In genomic region chr22:46626356-46626755, GRCh38 we compare ENCODE assay signal across 19 cellular contexts.
"Had no signal": no experiment of that assay in that cellular context is flagged by ENCODE, and none has a peak within 500 bp of the region (broad histone marks: within the 10 kb centered on the region; RNA-seq: fewer than 3 reads in every experiment).

No MANE protein-coding gene starts in this region.

- DNase-seq: activated CD4-positive, alpha-beta T cell treated with anti-CD3 and anti-CD28 coated beads, Interleukin-2, amount 50 U/mL, for 1 hour; activated CD4-positive, CD25-positive, alpha-beta regulatory T cell; activated CD8-positive, alpha-beta memory T cell treated with anti-CD3 and anti-CD28 coated beads for 24 hours; activated naive CD8-positive, alpha-beta T cell treated with anti-CD3 and anti-CD28 coated beads for 36 hours; amygdala; dermis blood vessel endothelial cell; effector memory CD8-positive, alpha-beta T cell; mucosa of descending colon; naive thymus-derived CD4-positive, alpha-beta T cell; stimulated activated CD4-positive, alpha-beta T cell treated with anti-CD3 and anti-CD28 coated beads, Interleukin-2, amount 100 ng/mL, for 48 hours; stimulated activated naive B cell treated with anti-CD40 and anti-IgM and Interleukin-4, amounts not matched to agents 10 μg/mL and 1 μg/mL and 100 μg/mL, for 72 hours; substantia nigra; T-helper 2 cell; trophoblast cell had no signal

- H3K27ac Mint-ChIP-seq: activated naive CD8-positive, alpha-beta T cell treated with anti-CD3 and anti-CD28 coated beads for 36 hours; effector memory CD8-positive, alpha-beta T cell; naive thymus-derived CD4-positive, alpha-beta T cell had no signal

- H3K4me1 Mint-ChIP-seq: activated naive CD8-positive, alpha-beta T cell treated with anti-CD3 and anti-CD28 coated beads for 36 hours had no signal

- H3K9me3 ChIP-seq: heart right ventricle, left lung, mucosa of descending colon had no signal

- ATAC-seq: effector memory CD8-positive, alpha-beta T cell; heart right ventricle; left lung; mucosa of descending colon; naive thymus-derived CD4-positive, alpha-beta T cell; stimulated activated naive B cell treated with anti-CD40 and anti-IgM and Interleukin-4, amounts not matched to agents 10 μg/mL and 1 μg/mL and 100 μg/mL, for 72 hours had no signal

- H3K36me3 Mint-ChIP-seq: activated naive CD8-positive, alpha-beta T cell treated with anti-CD3 and anti-CD28 coated beads for 36 hours had no signal

- H3K27me3 Mint-ChIP-seq: activated naive CD8-positive, alpha-beta T cell treated with anti-CD3 and anti-CD28 coated beads for 36 hours; effector memory CD8-positive, alpha-beta T cell; naive thymus-derived CD4-positive, alpha-beta T cell; stimulated activated naive B cell treated with anti-CD40 and anti-IgM and Interleukin-4, amounts not matched to agents 10 μg/mL and 1 μg/mL and 100 μg/mL, for 72 hours had no signal

- H3K27ac ChIP-seq: heart right ventricle, left lung had no signal

- H3K27me3 ChIP-seq: heart right ventricle, left lung had no signal

- H3K9me3 Mint-ChIP-seq: activated naive CD8-positive, alpha-beta T cell treated with anti-CD3 and anti-CD28 coated beads for 36 hours; effector memory CD8-positive, alpha-beta T cell; naive thymus-derived CD4-positive, alpha-beta T cell; stimulated activated naive B cell treated with anti-CD40 and anti-IgM and Interleukin-4, amounts not matched to agents 10 μg/mL and 1 μg/mL and 100 μg/mL, for 72 hours had no signal

- FAIRE-seq: frontal cortex, TTC549 had no signal

- H3K4me3 Mint-ChIP-seq: activated naive CD8-positive, alpha-beta T cell treated with anti-CD3 and anti-CD28 coated beads for 36 hours; brain; effector memory CD8-positive, alpha-beta T cell; naive thymus-derived CD4-positive, alpha-beta T cell; stimulated activated naive B cell treated with anti-CD40 and anti-IgM and Interleukin-4, amounts not matched to agents 10 μg/mL and 1 μg/mL and 100 μg/mL, for 72 hours had no signal

- H3K4me3 ChIP-seq: heart right ventricle, left lung, mucosa of descending colon had no signal
